11 cellular contexts compared by ENCODE assay signal in genomic region chr6:21999012-21999528, GRCh38.
DNase-seq lines count a peak whose midpoint lies in the region; ATAC-seq and TF ChIP-seq lines count a peak whose summit lies in the region.
"Had no signal": no experiment of that assay in that cellular context is flagged by ENCODE, and none has a peak within 500 bp of the region (broad histone marks: within the 10 kb centered on the region; RNA-seq: fewer than 3 reads in every experiment).

No MANE protein-coding gene starts in this region.

- no peaks in the 10 kb centered on the region for H3K4me1 Mint-ChIP-seq in activated CD4-positive, alpha-beta T cell treated with anti-CD3 and anti-CD28 coated beads, Interleukin-2, amount 10 ng/mL, durations not matched to agents 24 days and 14 days
- H3K4me1 Mint-ChIP-seq: activated naive CD4-positive, alpha-beta T cell treated with anti-CD3 and anti-CD28 coated beads, Interleukin-2, amount 50 U/mL, for 24 hours had no signal

- no peak overlapping the region for H3K27ac Mint-ChIP-seq in activated CD4-positive, alpha-beta T cell treated with anti-CD3 and anti-CD28 coated beads, Interleukin-2, amount 10 ng/mL, durations not matched to agents 24 days and 14 days
- H3K27ac Mint-ChIP-seq: activated naive CD4-positive, alpha-beta T cell treated with anti-CD3 and anti-CD28 coated beads, Interleukin-2, amount 50 U/mL, for 24 hours; naive B cell had no signal

- intact Hi-C loops in posterior vena cava (cut with DNase I) = no loop called here
- intact Hi-C loops in activated CD4-positive, alpha-beta T cell treated with anti-CD3 and anti-CD28 coated beads, Interleukin-2, amount 10 ng/mL, durations not matched to agents 24 days and 14 days (cut with micrococcal nuclease) = no loop called here

- H3K27me3 Mint-ChIP-seq in activated CD4-positive, alpha-beta T cell treated with anti-CD3 and anti-CD28 coated beads, Interleukin-2, amount 10 ng/mL, durations not matched to agents 24 days and 14 days = peaks cover 6% of the 10 kb centered on the region
- H3K27me3 Mint-ChIP-seq: naive B cell had no signal

- TF ChIP-seq CTCF in fibroblast of mammary gland (conservative IDR thresholded peaks at IDR 0.05; ENCODE audit: control insufficient read depth, insufficient read depth, low read depth, low read length) = no peak

- no peaks in the 10 kb centered on the region for H3K36me3 Mint-ChIP-seq in activated CD4-positive, alpha-beta T cell treated with anti-CD3 and anti-CD28 coated beads, Interleukin-2, amount 10 ng/mL, durations not matched to agents 24 days and 14 days (ENCODE audit: low read depth)
- H3K36me3 Mint-ChIP-seq: activated naive CD4-positive, alpha-beta T cell treated with anti-CD3 and anti-CD28 coated beads, Interleukin-2, amount 50 U/mL, for 24 hours; naive B cell had no signal

- H3K4me3 Mint-ChIP-seq in activated CD4-positive, alpha-beta T cell treated with anti-CD3 and anti-CD28 coated beads, Interleukin-2, amount 10 ng/mL, durations not matched to agents 24 days and 14 days = no peak overlapping the region
- H3K4me3 Mint-ChIP-seq: activated naive CD4-positive, alpha-beta T cell treated with anti-CD3 and anti-CD28 coated beads, Interleukin-2, amount 50 U/mL, for 24 hours; naive B cell had no signal

- DNase-seq in GM03348 (ENCODE audit: low spot score) (peak; percentile 40), NCI-H446 treated with DMSO at 0.1 percent for 48 hours (lab: John Stamatoyannopoulos, UW) (peak; percentile 96), fibroblast of mammary gland (ENCODE audit: low read depth) (peak; percentile 49), retina (peak; percentile 53), posterior vena cava (ENCODE audit: low spot score) (no peak)
- no peak for DNase-seq in activated CD4-positive, alpha-beta T cell treated with anti-CD3 and anti-CD28 coated beads, Interleukin-2, amount 10 ng/mL, durations not matched to agents 24 days and 14 days
- DNase-seq: H7, naive B cell had no signal

- H3K9me3 Mint-ChIP-seq in activated CD4-positive, alpha-beta T cell treated with anti-CD3 and anti-CD28 coated beads, Interleukin-2, amount 10 ng/mL, durations not matched to agents 24 days and 14 days = no peaks in the 10 kb centered on the region
- H3K9me3 Mint-ChIP-seq: activated naive CD4-positive, alpha-beta T cell treated with anti-CD3 and anti-CD28 coated beads, Interleukin-2, amount 50 U/mL, for 24 hours; naive B cell had no signal

- H3K4me3 ChIP-seq in fibroblast of mammary gland (ENCODE audit: control insufficient read depth, low read depth, low read length) = no peak overlapping the region
- H3K4me3 ChIP-seq: GM12878 had no signal

- ATAC-seq in GM21515 (IDR thresholded peaks at IDR 0.05; ENCODE audit: unreplicated experiment) = no peak
- ATAC-seq: GM12878 had no signal

Comparison
In these comparisons a context has a peak if more than half of its experiments do, and no peak if none do; other contexts are left out.
1. DNase-seq: peak in GM03348 (single experiment), NCI-H446 treated with DMSO at 0.1 percent for 48 hours (single experiment), fibroblast of mammary gland (single experiment) and retina (single experiment); none in posterior vena cava (single experiment) and activated CD4-positive, alpha-beta T cell treated with anti-CD3 and anti-CD28 coated beads, Interleukin-2, amount 10 ng/mL, durations not matched to agents 24 days and 14 days (single experiment).